Comparison of ENCODE assay signal across 9 cellular contexts in genomic region chr11:44112083-44112865, GRCh38. TPM values are rescaled to one million over a fixed set of nuclear protein-coding genes. Genes with fewer than 3 reads are reported as not detected.
DNase-seq lines count a peak whose midpoint lies in the region; ATAC-seq and TF ChIP-seq lines count a peak whose summit lies in the region.
"Had no signal": no experiment of that assay in that cellular context is flagged by ENCODE, and none has a peak within 500 bp of the region (broad histone marks: within the 10 kb centered on the region; RNA-seq: fewer than 3 reads in every experiment).

No MANE protein-coding gene starts in this region.

- DNase-seq in DMS79 treated with DMSO at 0.1 percent for 48 hours (lab: John Stamatoyannopoulos, UW) (peak; percentile 21), DMS79 (lab: John Stamatoyannopoulos, UW) (no peak), NCI-H1092 (lab: John Stamatoyannopoulos, UW) (peak; percentile 11), astrocyte of the spinal cord (ENCODE audit: low read depth, low spot score) (peak; percentile 37), kidney glomerular epithelial cell (lab: John Stamatoyannopoulos, UW) (peak; percentile 30), thyroid gland (no peak)

- in situ Hi-C loops in astrocyte of the spinal cord (cut with HindIII; ENCODE audit: low sequenced_read_pairs) = loop anchor here (25.0 kb wide), 1 partner anchor 425 kb away; no protein-coding TSS in a partner anchor

- H3K9me3 ChIP-seq in thyroid gland = no peaks in the 10 kb centered on the region
- H3K9me3 ChIP-seq: A549 had no signal

- H3K27me3 ChIP-seq in thyroid gland = no peaks in the 10 kb centered on the region

- H3K4me3 ChIP-seq in astrocyte of the spinal cord (ENCODE audit: low read depth, low read length) = no peak overlapping the region
- no peak overlapping the region for H3K4me3 ChIP-seq in thyroid gland (replicated peaks in 1 of 3)
- H3K4me3 ChIP-seq: A549 had no signal

- H3K4me1 ChIP-seq in thyroid gland = no peaks in the 10 kb centered on the region
- H3K4me1 ChIP-seq: A549 had no signal

- no peak for TF ChIP-seq POLR2A in thyroid gland (IDR thresholded peaks at IDR 0.05)

- TF ChIP-seq CTCF in astrocyte of the spinal cord (IDR thresholded peaks at IDR 0.05; ENCODE audit: low read depth, low read length) = no peak
- no peak for TF ChIP-seq CTCF in thyroid gland (IDR thresholded peaks at IDR 0.05)

- intact Hi-C loops in thyroid gland (cut with DNase I) = no loop called here

- no peak overlapping the region for H3K27ac ChIP-seq in thyroid gland
- H3K27ac ChIP-seq: A549 had no signal

- 78 to 82% methylated on average over 7 of the region's 7 CpGs for WGBS in thyroid gland, 2 donors

- peaks cover 13 to 14% of the 10 kb centered on the region in 2 donors for H3K36me3 ChIP-seq in thyroid gland

- ATAC-seq in GM21529 (IDR thresholded peaks at IDR 0.05; ENCODE audit: unreplicated experiment) (no peak), GM19351 (IDR thresholded peaks at IDR 0.05; ENCODE audit: unreplicated experiment) (no peak)
- ATAC-seq: A549 had no signal

RNA-seq across cellular contexts. Expression of gene EXT2, which starts 16.8 kb away (rescaled TPM):
- total RNA-seq in thyroid gland = 10 to 100 TPM; 53.2 to 95.8 (median 66.3) TPM

RNA-seq across cellular contexts. Expression of gene ACCS, which starts 46.2 kb away (rescaled TPM):
- 10 to 100 TPM; 14.4 to 23.2 (median 20.1) TPM for total RNA-seq in thyroid gland

Comparison
In these comparisons a context has a peak if more than half of its experiments do, and no peak if none do; other contexts are left out.
1. DNase-seq: peak in DMS79 treated with DMSO at 0.1 percent for 48 hours (single experiment), NCI-H1092 (single experiment), astrocyte of the spinal cord (single experiment) and kidney glomerular epithelial cell (single experiment); none in DMS79 (single experiment) and thyroid gland (0 of 2).